In genomic region chr14:53942970-53943750, GRCh38 we compare ENCODE assay signal across 16 cellular contexts. TPM values are rescaled to one million over a fixed set of nuclear protein-coding genes. Genes with fewer than 3 reads are reported as not detected.
DNase-seq lines count a peak whose midpoint lies in the region; ATAC-seq and TF ChIP-seq lines count a peak whose summit lies in the region.
"Had no signal": no experiment of that assay in that cellular context is flagged by ENCODE, and none has a peak within 500 bp of the region (broad histone marks: within the 10 kb centered on the region; RNA-seq: fewer than 3 reads in every experiment).

No MANE protein-coding gene starts in this region.

- no TSS peak for BruUV-seq in Calu3 (replicated peaks; lab: Mats Ljungman, UMichigan)

- 17 to 21% methylated on average over 8 of the region's 8 CpGs for WGBS in body of pancreas, 2 donors
- no CpG with 5 or more reads among the region's 8 CpGs for WGBS in mesendoderm (ENCODE audit: extremely low coverage, insufficient coverage, low lambda C conversion rate)
- 29 to 51% methylated on average over 8 of the region's 8 CpGs for WGBS in esophagus squamous epithelium, 2 donors

- peak overlapping the region; percentile 81 for H3K4ac ChIP-seq in mesendoderm (ENCODE audit: low read depth, low read length)

- H3K36me3 ChIP-seq in HUES6 (ENCODE audit: control insufficient read depth, insufficient read depth, low read length) (no peaks in the 10 kb centered on the region), body of pancreas (replicated peaks in 1 of 2; ENCODE audit: insufficient read depth in 1 of 2, low read depth in 2 of 2) (no peaks in the 10 kb centered on the region), mesendoderm (ENCODE audit: control insufficient read depth, insufficient read depth, low read length) (no peaks in the 10 kb centered on the region), esophagus squamous epithelium (no peaks in the 10 kb centered on the region)
- no peaks in the 10 kb centered on the region for H3K36me3 ChIP-seq in CD8-positive, alpha-beta memory T cell (ENCODE audit: insufficient read depth, low read length)
- H3K36me3 ChIP-seq: MG63 had no signal

- intact Hi-C loops in Calu3 (cut with micrococcal nuclease; ENCODE audit: unreplicated experiment), result no loop called here
- intact Hi-C loops in body of pancreas (cut with DNase I), result no loop called here
- intact Hi-C loops in esophagus squamous epithelium (cut with DNase I), result no loop called here
- intact Hi-C loops in sciatic nerve (cut with DNase I), result no loop called here

- CTCF ChIA-PET in Calu3 (lab: Charles Lee), result interaction anchor here (0.6 to 1.0 kb wide), 3 partner anchors 11 to 293 kb away, joined by 3 to 10 read pairs (median 4); partner anchors contain the start of gene BMP4
- CTCF ChIA-PET in CD8-positive, alpha-beta memory T cell (lab: Charles Lee), result no interaction called here

- H2BK5ac ChIP-seq in mesendoderm (ENCODE audit: low read length), result peak overlapping the region; percentile 48

- H3K4me3 Mint-ChIP-seq in Calu3 (ENCODE audit: low read depth, unreplicated experiment), result peak overlapping the region; percentile 29
- no peak overlapping the region for H3K4me3 Mint-ChIP-seq in CD8-positive, alpha-beta memory T cell
- H3K4me3 Mint-ChIP-seq: activated CD4-positive, alpha-beta T cell treated with anti-CD3 and anti-CD28 coated beads, Interleukin-2, amount 10 ng/mL, durations not matched to agents 7 days and 5 days had no signal

- no peak overlapping the region for H3K23ac ChIP-seq in mesendoderm (ENCODE audit: low read length)

- no peaks in the 10 kb centered on the region for H3K27me3 Mint-ChIP-seq in Calu3 (ENCODE audit: unreplicated experiment)
- peaks cover 25 to 42% of the 10 kb centered on the region in 2 donors for H3K27me3 Mint-ChIP-seq in CD8-positive, alpha-beta memory T cell

- peak overlapping the region; percentile 58 for H3K9ac ChIP-seq in HUES6 (ENCODE audit: low read length)
- H3K9ac ChIP-seq in mesendoderm (ENCODE audit: low read length), result no peak overlapping the region
- H3K9ac ChIP-seq: parathyroid adenoma had no signal

- no peaks in the 10 kb centered on the region for H3K79me2 ChIP-seq in mesendoderm (ENCODE audit: control insufficient read depth, insufficient read depth, low read length)
- H3K79me2 ChIP-seq: parathyroid adenoma had no signal

- H3K9me3 Mint-ChIP-seq in Calu3 (ENCODE audit: low read depth, unreplicated experiment), result no peaks in the 10 kb centered on the region
- H3K9me3 Mint-ChIP-seq in CD8-positive, alpha-beta memory T cell, result peaks cover 0 to 7% (median 0%) of the 10 kb centered on the region in 5 donors
- H3K9me3 Mint-ChIP-seq: activated CD4-positive, alpha-beta T cell treated with anti-CD3 and anti-CD28 coated beads, Interleukin-2, amount 10 ng/mL, durations not matched to agents 7 days and 5 days had no signal

- H4K8ac ChIP-seq in mesendoderm (ENCODE audit: low read depth, low read length), result no peak overlapping the region

- H3K27ac ChIP-seq in HUES6 (ENCODE audit: low read depth, low read length) (peak overlapping the region; percentile 77), body of pancreas (peak overlapping the region in 3 of 4 donors; percentile 2 to 42 (median 9)), mesendoderm (ENCODE audit: low read depth, low read length) (peak overlapping the region; percentile 48), esophagus squamous epithelium (no peak overlapping the region)
- no peak overlapping the region for H3K27ac ChIP-seq in CD8-positive, alpha-beta memory T cell (ENCODE audit: low read depth, low read length)
- H3K27ac ChIP-seq: parathyroid adenoma had no signal

- peaks cover 25% of the 10 kb centered on the region for H3K4me1 Mint-ChIP-seq in Calu3 (ENCODE audit: low read depth, unreplicated experiment)
- no peaks in the 10 kb centered on the region for H3K4me1 Mint-ChIP-seq in CD8-positive, alpha-beta memory T cell
- H3K4me1 Mint-ChIP-seq: activated CD4-positive, alpha-beta T cell treated with anti-CD3 and anti-CD28 coated beads, Interleukin-2, amount 10 ng/mL, durations not matched to agents 7 days and 5 days had no signal

- peak overlapping the region; percentile 87 for H3K18ac ChIP-seq in mesendoderm (ENCODE audit: low read length)

- H3K79me1 ChIP-seq in mesendoderm (ENCODE audit: low read length), result no peaks in the 10 kb centered on the region

- H3K27ac Mint-ChIP-seq in Calu3 (ENCODE audit: unreplicated experiment), result peak overlapping the region; percentile 56
- H3K27ac Mint-ChIP-seq in CD8-positive, alpha-beta memory T cell, result no peak overlapping the region
- H3K27ac Mint-ChIP-seq: activated CD4-positive, alpha-beta T cell treated with anti-CD3 and anti-CD28 coated beads, Interleukin-2, amount 10 ng/mL, durations not matched to agents 7 days and 5 days had no signal

- no peaks in the 10 kb centered on the region for H3K9me3 ChIP-seq in HUES6 (ENCODE audit: control insufficient read depth, insufficient read depth, low read depth, low read length)
- H3K9me3 ChIP-seq in body of pancreas, result no peaks in the 10 kb centered on the region
- H3K9me3 ChIP-seq in esophagus squamous epithelium, result no peaks in the 10 kb centered on the region
- H3K9me3 ChIP-seq in CD8-positive, alpha-beta memory T cell (ENCODE audit: low read length), result no peaks in the 10 kb centered on the region
- H3K9me3 ChIP-seq: MG63 had no signal

- ATAC-seq in body of pancreas (no peak), SK-N-SH treated with all-trans-retinoic acid at 6 μM for 48 hours (no peak), sciatic nerve (no peak)

- no peak overlapping the region for H2BK15ac ChIP-seq in mesendoderm (replicated peaks; ENCODE audit: low read depth)

- POLR2A ChIA-PET in CD8-positive, alpha-beta memory T cell (lab: Charles Lee), result no interaction called here

- no peak overlapping the region for H2AK5ac ChIP-seq in mesendoderm (ENCODE audit: low read length)

- H2BK120ac ChIP-seq in mesendoderm (ENCODE audit: low read depth, low read length), result peak overlapping the region; percentile 9

- H3K27me3 ChIP-seq in HUES6 (ENCODE audit: control insufficient read depth, insufficient read depth, low read length), result peaks cover 24% of the 10 kb centered on the region; the same call in 1 of the 2 replicates
- H3K27me3 ChIP-seq in body of pancreas, result peaks cover 0 to 8% of the 10 kb centered on the region in 2 donors
- H3K27me3 ChIP-seq in mesendoderm (ENCODE audit: insufficient read depth, low read length, poor library complexity), result no peaks in the 10 kb centered on the region
- H3K27me3 ChIP-seq in esophagus squamous epithelium, result peaks cover 0 to 40% (median 0%) of the 10 kb centered on the region in 4 donors
- H3K27me3 ChIP-seq in CD8-positive, alpha-beta memory T cell (ENCODE audit: insufficient read depth, low read length, poor library complexity, severe bottlenecking), result no peaks in the 10 kb centered on the region
- H3K27me3 ChIP-seq: MG63 had no signal

- H3K56ac ChIP-seq in mesendoderm (ENCODE audit: low read length), result peak overlapping the region; percentile 67

- TF ChIP-seq POLR2A in body of pancreas (IDR thresholded peaks at IDR 0.05) (no peak), esophagus squamous epithelium (IDR thresholded peaks at IDR 0.05) (no peak)

- no peak overlapping the region for H4K5ac ChIP-seq in mesendoderm (ENCODE audit: low read length)

- H3K4me1 ChIP-seq in HUES6 (ENCODE audit: control insufficient read depth, insufficient read depth, low read length), result peaks cover 45% of the 10 kb centered on the region
- peaks cover 7% of the 10 kb centered on the region for H3K4me1 ChIP-seq in body of pancreas
- peaks cover 12% of the 10 kb centered on the region for H3K4me1 ChIP-seq in mesendoderm (ENCODE audit: control insufficient read depth, low read depth, low read length)
- peaks cover 0 to 8% (median 0%) of the 10 kb centered on the region in 3 donors for H3K4me1 ChIP-seq in esophagus squamous epithelium
- H3K4me1 ChIP-seq in CD8-positive, alpha-beta memory T cell (ENCODE audit: insufficient read depth, low read length), result no peaks in the 10 kb centered on the region
- H3K4me1 ChIP-seq: parathyroid adenoma had no signal

- TF ChIP-seq CTCF in Calu3 (IDR thresholded peaks at IDR 0.05; ENCODE audit: unreplicated experiment), result no peak
- no peak for TF ChIP-seq CTCF in body of pancreas (IDR thresholded peaks at IDR 0.05)
- no peak for TF ChIP-seq CTCF in esophagus squamous epithelium (IDR thresholded peaks at IDR 0.05)

- H3K4me3 ChIP-seq in HUES6 (ENCODE audit: low read depth, low read length) (peak overlapping the region; percentile 40), body of pancreas (no peak overlapping the region), mesendoderm (ENCODE audit: low read length) (no peak overlapping the region), esophagus squamous epithelium (no peak overlapping the region)
- no peak overlapping the region for H3K4me3 ChIP-seq in CD8-positive, alpha-beta memory T cell (ENCODE audit: low read length)
- H3K4me3 ChIP-seq: MG63 had no signal

- H3K36me3 Mint-ChIP-seq in Calu3 (ENCODE audit: insufficient read depth, unreplicated experiment), result no peaks in the 10 kb centered on the region
- no peaks in the 10 kb centered on the region for H3K36me3 Mint-ChIP-seq in CD8-positive, alpha-beta memory T cell

- DNase-seq in Calu3 (no peak), body of pancreas (no peak), mesendoderm (peak; percentile 86), esophagus squamous epithelium (lab: John Stamatoyannopoulos, UW) (no peak), sciatic nerve (ENCODE audit: low spot score) (no peak)
- DNase-seq in CD8-positive, alpha-beta memory T cell, result no peak
- DNase-seq: activated CD4-positive, alpha-beta T cell treated with anti-CD3 and anti-CD28 coated beads, Interleukin-2, amount 10 ng/mL, durations not matched to agents 7 days and 5 days; activated gamma-delta T cell treated with Interleukin-2 at 50 U/mL for 16 hours; COR-L47; hypothalamus; MG63; NCI-H2107; small intestine had no signal

- H3K4me2 ChIP-seq in mesendoderm (ENCODE audit: low read length), result no peak overlapping the region

TF ChIP-seq in SK-N-SH treated with all-trans-retinoic acid at 6 μM for 48 hours, 23 proteins besides CTCF, POLR2A, EP300 and RAD21 (continues in another document):
- TF ChIP-seq RARB (CRISPR knock-in tag; IDR thresholded peaks at IDR 0.05) (no peak), ZC3H10 (CRISPR knock-in tag; IDR thresholded peaks at IDR 0.05) (no peak), TCF4 (CRISPR knock-in tag; IDR thresholded peaks at IDR 0.05; ENCODE audit: borderline replicate concordance) (no peak), TOX (CRISPR knock-in tag; IDR thresholded peaks at IDR 0.05; ENCODE audit: borderline replicate concordance) (no peak), ZNF565 (CRISPR knock-in tag; conservative IDR thresholded peaks at IDR 0.05; ENCODE audit: low read depth) (no peak)

RNA-seq across cellular contexts. Expression of gene BMP4, which starts 13.5 kb away (rescaled TPM):
- total RNA-seq in Calu3 (2022) (23.0 and 24.8 TPM in 2 replicates), body of pancreas (1 to 10 TPM; 5.9 to 8.3 TPM), esophagus squamous epithelium (10 to 100 TPM in 2 of 4 donors, 1 to 10 TPM in 2; 1.5 to 24.8 (median 6.9) TPM), sciatic nerve (12.0 TPM)
- polyA plus RNA-seq in mesendoderm (2013, experiment 1 of 2), result 7.8 TPM
- 8.5 TPM for polyA plus RNA-seq in mesendoderm (2013, experiment 2 of 2)
- under 1 TPM in 1 of 2 experiments, not detected in 1; 0.20 TPM for total RNA-seq in CD8-positive, alpha-beta memory T cell
- not detected for polyA plus RNA-seq in CD8-positive, alpha-beta memory T cell

Comparison
In these comparisons a context has a peak if more than half of its experiments do, and no peak if none do; other contexts are left out.
1. H3K27ac ChIP-seq: peak in HUES6 (single experiment), body of pancreas (3 of 4) and mesendoderm (single experiment); none in esophagus squamous epithelium (0 of 4) and CD8-positive, alpha-beta memory T cell (single experiment).